Comparison of ENCODE assay signal across 2 cellular contexts in the genomic region with DNA sequence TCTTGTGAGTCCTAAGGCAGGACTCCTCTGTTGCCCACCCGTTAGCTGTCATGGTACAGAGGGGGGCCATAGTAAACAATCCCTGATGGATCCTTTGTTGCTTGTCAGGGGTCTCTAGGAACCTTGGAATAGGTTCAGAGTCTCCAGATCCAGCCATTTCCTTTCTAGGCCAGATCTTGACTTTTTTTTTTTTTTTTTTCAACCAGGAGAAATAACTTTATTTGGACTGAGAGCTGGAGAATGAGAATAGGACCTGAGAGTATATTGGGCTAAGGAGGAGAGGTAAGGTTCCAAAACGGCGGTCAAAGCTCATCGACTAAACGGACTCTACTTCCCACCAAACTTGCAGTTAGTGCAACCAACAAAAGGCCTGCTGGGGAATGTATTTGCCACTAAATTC.
TF ChIP-seq lines count a peak whose summit lies in the region.

No MANE protein-coding gene starts in this region.

TF ChIP-seq in HEK293T, 16 proteins besides CTCF, POLR2A, EP300 and RAD21:
- peak; percentile 86 for TF ChIP-seq ZNF384 (IDR thresholded peaks at IDR 0.05)
- no peak for TF ChIP-seq L3MBTL2 (conservative IDR thresholded peaks at IDR 0.05)
- no peak for TF ChIP-seq CTBP1 (IDR thresholded peaks at IDR 0.05; ENCODE audit: borderline replicate concordance)
- no peak for TF ChIP-seq TARDBP (IDR thresholded peaks at IDR 0.05)
- TF ChIP-seq HDGF (IDR thresholded peaks at IDR 0.05; ENCODE audit: borderline replicate concordance), result no peak

TF ChIP-seq in K562, 482 proteins besides CTCF, POLR2A, EP300 and RAD21:
- peak; percentile 92 for TF ChIP-seq ZBTB40 (IDR thresholded peaks at IDR 0.05)
- TF ChIP-seq ZBTB40 (CRISPR knock-in tag; IDR thresholded peaks at IDR 0.05), result peak; percentile 88
- TF ChIP-seq, protein P1, sequence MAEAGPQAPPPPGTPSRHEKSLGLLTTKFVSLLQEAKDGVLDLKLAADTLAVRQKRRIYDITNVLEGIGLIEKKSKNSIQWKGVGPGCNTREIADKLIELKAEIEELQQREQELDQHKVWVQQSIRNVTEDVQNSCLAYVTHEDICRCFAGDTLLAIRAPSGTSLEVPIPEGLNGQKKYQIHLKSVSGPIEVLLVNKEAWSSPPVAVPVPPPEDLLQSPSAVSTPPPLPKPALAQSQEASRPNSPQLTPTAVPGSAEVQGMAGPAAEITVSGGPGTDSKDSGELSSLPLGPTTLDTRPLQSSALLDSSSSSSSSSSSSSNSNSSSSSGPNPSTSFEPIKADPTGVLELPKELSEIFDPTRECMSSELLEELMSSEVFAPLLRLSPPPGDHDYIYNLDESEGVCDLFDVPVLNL (CRISPR knock-in tag; IDR thresholded peaks at IDR 0.05; ENCODE audit: low read depth), result no peak
- no peak for TF ChIP-seq KAT2B (IDR thresholded peaks at IDR 0.05; ENCODE audit: low read depth, low read length)
- no peak for TF ChIP-seq ZNF644 (tag; IDR thresholded peaks at IDR 0.05; ENCODE audit: low read depth)
- TF ChIP-seq ZNF384 (IDR thresholded peaks at IDR 0.05; ENCODE audit: low read depth, low read length), result peak; percentile 97
- no peak for TF ChIP-seq JUN (IDR thresholded peaks at IDR 0.05; ENCODE audit: borderline replicate concordance, low read depth, low read length)
- no peak for TF ChIP-seq JUN (CRISPR knock-in tag; IDR thresholded peaks at IDR 0.05; ENCODE audit: borderline replicate concordance)
- no peak for TF ChIP-seq ZFP91 (CRISPR knock-in tag; IDR thresholded peaks at IDR 0.05)
- no peak for TF ChIP-seq NFRKB (IDR thresholded peaks at IDR 0.05; ENCODE audit: low read depth)
- TF ChIP-seq HDAC8 (tag; IDR thresholded peaks at IDR 0.05), result no peak
- no peak for TF ChIP-seq ZNF76 (CRISPR knock-in tag; IDR thresholded peaks at IDR 0.05; ENCODE audit: borderline replicate concordance)
TF ChIP-seq in K562: peak in this region for 2.
